8 cellular contexts compared by ENCODE assay signal in genomic region chr11:4094348-4095291, GRCh38. TPM values are rescaled to one million over a fixed set of nuclear protein-coding genes. Genes with fewer than 3 reads are reported as not detected.
A peak's percentile ranks its signal among the peaks of the same experiment; 100 is the strongest.
DNase-seq lines count a peak whose midpoint lies in the region; ATAC-seq and TF ChIP-seq lines count a peak whose summit lies in the region.

Gene RRM1, plus strand, starts transcription at chr11:4094799. Its CDS starts 214 bp downstream, at chr11:4095013.

- H3K27ac ChIP-seq in PC-3 (ENCODE audit: low read length) (peak within 1 kb of the TSS; percentile 68), epithelial cell of prostate (peak within 1 kb of the TSS; percentile 81)

- H4K20me1 ChIP-seq in PC-3 (ENCODE audit: low read length) = no peaks in the 10 kb centered on the region

- no peaks in the 10 kb centered on the region for H3K9me3 ChIP-seq in PC-3 (ENCODE audit: low read length)
- H3K9me3 ChIP-seq in mucosa of descending colon = no peaks in the 10 kb centered on the region

- H3K36me3 ChIP-seq in PC-3 (ENCODE audit: low read depth, low read length) (peaks cover 3% of the 10 kb centered on the region; the same call in 1 of the 2 replicates), mucosa of descending colon (ENCODE audit: low read depth) (no peaks in the 10 kb centered on the region)

- no peaks in the 10 kb centered on the region for H3F3A ChIP-seq in PC-3 (ENCODE audit: low read length, unreplicated experiment)

- CTCF ChIA-PET in PC-3 (lab: Charles Lee) = no interaction called here

- H2AFZ ChIP-seq in PC-3 (ENCODE audit: low read length) = peak within 1 kb of the TSS; percentile 88

- H3K9ac ChIP-seq in PC-3 (ENCODE audit: low read length) = peak within 1 kb of the TSS; percentile 92

- no peak for TF ChIP-seq CTCF in PC-3 (conservative IDR thresholded peaks at IDR 0.05; ENCODE audit: low read depth, low read length)
- TF ChIP-seq CTCF in mucosa of descending colon (IDR thresholded peaks at IDR 0.05) = no peak

- H3K4me1 ChIP-seq in PC-3 (ENCODE audit: insufficient read depth, low read length) = peaks cover 20% of the 10 kb centered on the region
- peaks cover 5% of the 10 kb centered on the region for H3K4me1 ChIP-seq in mucosa of descending colon (ENCODE audit: low read depth)

- H3K4me3 ChIP-seq in PC-3 (ENCODE audit: low read length) (peak within 1 kb of the TSS; percentile 85), mucosa of descending colon (peak within 1 kb of the TSS; percentile 72)

- intact Hi-C loops in PC-3 (cut with micrococcal nuclease) = no loop called here
- intact Hi-C loops in mucosa of descending colon (cut with DNase I, micrococcal nuclease) = no loop called here

- TF ChIP-seq RAD21 in Ishikawa (IDR thresholded peaks at IDR 0.05; ENCODE audit: low read depth) = no peak

- H3K4me2 ChIP-seq in PC-3 (ENCODE audit: low read length) = peak within 1 kb of the TSS; percentile 95

- BruUV-seq in PC-3 (replicated peaks; lab: Mats Ljungman, UMichigan) = TSS peak; percentile 88

- TF ChIP-seq EP300 in Ishikawa (IDR thresholded peaks at IDR 0.05; ENCODE audit: borderline replicate concordance) = peak; percentile 30; the same call in 1 of the 2 replicates

- H3K27me3 ChIP-seq in PC-3 (ENCODE audit: low read length) = no peaks in the 10 kb centered on the region

- POLR2A ChIA-PET in PC-3 (lab: Charles Lee; ENCODE audit: unreplicated experiment) = interaction anchor here (0.6 kb wide), 1 partner anchor 86 kb away, joined by 4 read pairs; no protein-coding TSS in a partner anchor

- DNase-seq in DMS114 treated with DMSO at 0.1 percent for 48 hours (lab: John Stamatoyannopoulos, UW; ENCODE audit: unreplicated experiment) = peak; percentile 77
- peak; percentile 90 for DNase-seq in PC-3
- DNase-seq in activated T-cell treated with anti-CD3 and anti-CD28 coated beads for 48 hours (ENCODE audit: low read depth) = peak; percentile 93
- DNase-seq in epithelial cell of prostate (ENCODE audit: low read depth, low spot score) = peak; percentile 54
- DNase-seq in mucosa of descending colon = peak; percentile 94 to 96 (median 95)
- peak; percentile 90 for DNase-seq in stimulated activated CD8-positive, alpha-beta memory T cell treated with anti-CD3 and anti-CD28 coated beads, Interleukin-4, amount 100 ng/mL, for 24 hours (ENCODE audit: low read depth)

- no peaks in the 10 kb centered on the region for H3K9me2 ChIP-seq in PC-3 (replicated peaks; ENCODE audit: low read length)

- H3K79me2 ChIP-seq in PC-3 (ENCODE audit: low read length) = peaks cover 61% of the 10 kb centered on the region

- ATAC-seq in GM21576 (IDR thresholded peaks at IDR 0.05; ENCODE audit: unreplicated experiment) (peak; percentile 90), PC-3 (peak; percentile 97), mucosa of descending colon (peak; percentile 98)

TF ChIP-seq in Ishikawa, 13 proteins besides CTCF, POLR2A, EP300 and RAD21:
- no peak for TF ChIP-seq CEBPB (IDR thresholded peaks at IDR 0.05)
- TF ChIP-seq, protein P1, sequence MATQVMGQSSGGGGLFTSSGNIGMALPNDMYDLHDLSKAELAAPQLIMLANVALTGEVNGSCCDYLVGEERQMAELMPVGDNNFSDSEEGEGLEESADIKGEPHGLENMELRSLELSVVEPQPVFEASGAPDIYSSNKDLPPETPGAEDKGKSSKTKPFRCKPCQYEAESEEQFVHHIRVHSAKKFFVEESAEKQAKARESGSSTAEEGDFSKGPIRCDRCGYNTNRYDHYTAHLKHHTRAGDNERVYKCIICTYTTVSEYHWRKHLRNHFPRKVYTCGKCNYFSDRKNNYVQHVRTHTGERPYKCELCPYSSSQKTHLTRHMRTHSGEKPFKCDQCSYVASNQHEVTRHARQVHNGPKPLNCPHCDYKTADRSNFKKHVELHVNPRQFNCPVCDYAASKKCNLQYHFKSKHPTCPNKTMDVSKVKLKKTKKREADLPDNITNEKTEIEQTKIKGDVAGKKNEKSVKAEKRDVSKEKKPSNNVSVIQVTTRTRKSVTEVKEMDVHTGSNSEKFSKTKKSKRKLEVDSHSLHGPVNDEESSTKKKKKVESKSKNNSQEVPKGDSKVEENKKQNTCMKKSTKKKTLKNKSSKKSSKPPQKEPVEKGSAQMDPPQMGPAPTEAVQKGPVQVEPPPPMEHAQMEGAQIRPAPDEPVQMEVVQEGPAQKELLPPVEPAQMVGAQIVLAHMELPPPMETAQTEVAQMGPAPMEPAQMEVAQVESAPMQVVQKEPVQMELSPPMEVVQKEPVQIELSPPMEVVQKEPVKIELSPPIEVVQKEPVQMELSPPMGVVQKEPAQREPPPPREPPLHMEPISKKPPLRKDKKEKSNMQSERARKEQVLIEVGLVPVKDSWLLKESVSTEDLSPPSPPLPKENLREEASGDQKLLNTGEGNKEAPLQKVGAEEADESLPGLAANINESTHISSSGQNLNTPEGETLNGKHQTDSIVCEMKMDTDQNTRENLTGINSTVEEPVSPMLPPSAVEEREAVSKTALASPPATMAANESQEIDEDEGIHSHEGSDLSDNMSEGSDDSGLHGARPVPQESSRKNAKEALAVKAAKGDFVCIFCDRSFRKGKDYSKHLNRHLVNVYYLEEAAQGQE (IDR thresholded peaks at IDR 0.05; ENCODE audit: low read depth) = no peak
- no peak for TF ChIP-seq TEAD4 (IDR thresholded peaks at IDR 0.05)
- 0 out of 2 replicates have a peak, but pooled peaks have one; percentile 46 for TF ChIP-seq FOXM1 (IDR thresholded peaks at IDR 0.05; ENCODE audit: borderline replicate concordance, low read depth)
- TF ChIP-seq, protein P2, sequence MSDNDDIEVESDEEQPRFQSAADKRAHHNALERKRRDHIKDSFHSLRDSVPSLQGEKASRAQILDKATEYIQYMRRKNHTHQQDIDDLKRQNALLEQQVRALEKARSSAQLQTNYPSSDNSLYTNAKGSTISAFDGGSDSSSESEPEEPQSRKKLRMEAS (IDR thresholded peaks at IDR 0.05) = peak; percentile 78
- peak; percentile 59 for TF ChIP-seq TCF12 (IDR thresholded peaks at IDR 0.05; ENCODE audit: low read depth)
- TF ChIP-seq NFIC (IDR thresholded peaks at IDR 0.05) = 0 out of 2 replicates have a peak, but pooled peaks have one; percentile 19
- TF ChIP-seq ZBTB7A (IDR thresholded peaks at IDR 0.05; ENCODE audit: low read depth) = peak; percentile 85
- peak; percentile 25; the same call in 1 of the 2 replicates for TF ChIP-seq USF1 (IDR thresholded peaks at IDR 0.05)
- peak; percentile 100 for TF ChIP-seq CREB1 (IDR thresholded peaks at IDR 0.05; ENCODE audit: low read depth)
- peak; percentile 92 for TF ChIP-seq EGR1 (IDR thresholded peaks at IDR 0.05)
- TF ChIP-seq TAF1 (IDR thresholded peaks at IDR 0.05; ENCODE audit: low read depth) = peak; percentile 82
- peak; percentile 99 for TF ChIP-seq YY1 (IDR thresholded peaks at IDR 0.05; ENCODE audit: low read depth)

RNA-seq across cellular contexts. Expression of gene RRM1, which starts in this region (rescaled TPM):
- total RNA-seq in PC-3 (2014; rRNA removed) = 101 and 106 TPM in 2 replicates
- total RNA-seq in mucosa of descending colon = 10 to 100 TPM; 29.5 to 63.4 (median 36.3) TPM

Comparison
In these comparisons a context has a peak if more than half of its experiments do, and no peak if none do; other contexts are left out.
1. Peak in every context shown above with its lines: DNase-seq, ATAC-seq, H3K4me3 ChIP-seq and H3K27ac ChIP-seq.